28 cellular contexts compared by ENCODE assay signal in the genomic region with DNA sequence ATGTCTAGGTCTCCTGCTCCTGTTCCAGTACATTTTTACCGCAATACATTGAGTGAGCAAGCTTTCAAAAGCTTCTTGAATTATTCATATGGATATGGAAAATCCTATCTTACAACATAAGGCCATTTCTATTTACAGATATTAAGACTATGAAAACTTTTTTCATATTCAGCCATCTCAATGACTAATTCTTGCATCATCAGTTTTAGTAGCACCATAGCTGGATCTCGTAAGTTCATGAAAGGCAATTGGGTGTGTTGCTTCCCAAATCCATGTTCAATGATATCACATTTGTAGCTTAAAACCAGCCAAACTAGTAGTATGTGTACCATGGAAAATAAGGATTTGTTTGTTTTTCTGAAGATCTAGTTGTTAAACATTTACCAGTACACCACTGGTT.
"Had no signal": no experiment of that assay in that cellular context is flagged by ENCODE, and none has a peak within 500 bp of the region (broad histone marks: within the 10 kb centered on the region; RNA-seq: fewer than 3 reads in every experiment).

No MANE protein-coding gene starts in this region.

- H3K27me3 ChIP-seq: adrenal gland, ascending aorta, heart left ventricle, left lung, neural progenitor cell, stomach, thyroid gland, upper lobe of right lung had no signal

- H3K4me3 ChIP-seq: adrenal gland, ascending aorta, heart left ventricle, left lung, lower lobe of right lung, neural progenitor cell, psoas muscle, smooth muscle cell, stomach, thyroid gland, upper lobe of right lung had no signal

- DNase-seq: activated CD4-positive, alpha-beta memory T cell treated with anti-CD3 and anti-CD28 coated beads for 36 hours; activated CD4-positive, alpha-beta T cell treated with anti-CD3 and anti-CD28 coated beads, Interleukin-2, amount 10 ng/mL, durations not matched to agents 24 days and 14 days; activated CD4-positive, CD25-positive, alpha-beta regulatory T cell treated with anti-CD3 and anti-CD28 coated beads, Interleukin-2, amount 50 U/mL, for 72 hours; activated CD8-positive, alpha-beta memory T cell treated with anti-CD3 and anti-CD28 coated beads, Interleukin-2, amount 50 U/mL, for 4 hours; activated effector memory CD4-positive, alpha-beta T cell treated with anti-CD3 and anti-CD28 coated beads, Interleukin-2, amount 50 U/mL, for 16 hours; activated naive CD4-positive, alpha-beta T cell treated with anti-CD3 and anti-CD28 coated beads for 36 hours; activated naive CD8-positive, alpha-beta T cell treated with anti-CD3 and anti-CD28 coated beads for 36 hours; activated T-cell treated with anti-CD3 and anti-CD28 coated beads, Interleukin-2, amount 50 U/mL, for 1 hour; adrenal gland; caudate nucleus; dermis blood vessel endothelial cell; effector CD4-positive, alpha-beta T cell; heart left ventricle; left lung; lower lobe of right lung; mesendoderm; natural killer cell; occipital lobe; psoas muscle; stimulated activated CD4-positive, alpha-beta T cell treated with anti-CD3 and anti-CD28 coated beads, Interleukin-1b, Interleukin-23, amount 100 ng/mL, for 48 hours; stimulated activated naive B cell treated with anti-CD40 and anti-IgM and Interleukin-4, amounts not matched to agents 10 μg/mL and 1 μg/mL and 100 μg/mL, for 72 hours; stomach; T-helper 2 cell; thyroid gland; upper lobe of right lung had no signal

- ATAC-seq: heart left ventricle; left lung; lower lobe of right lung; natural killer cell; psoas muscle; stimulated activated naive B cell treated with anti-CD40 and anti-IgM and Interleukin-4, amounts not matched to agents 10 μg/mL and 1 μg/mL and 100 μg/mL, for 72 hours; upper lobe of right lung had no signal

- H3K36me3 ChIP-seq: adrenal gland, ascending aorta, heart left ventricle, left lung, lower lobe of right lung, neural progenitor cell, stomach, thyroid gland, upper lobe of right lung had no signal
